Comparison of ENCODE assay signal across 8 cellular contexts in genomic region chr1:30908886-30909777, GRCh38. TPM values are rescaled to one million over a fixed set of nuclear protein-coding genes. Genes with fewer than 3 reads are reported as not detected.
A peak's percentile ranks its signal among the peaks of the same experiment; 100 is the strongest.
DNase-seq lines count a peak whose midpoint lies in the region; ATAC-seq, FAIRE-seq and TF ChIP-seq lines count a peak whose summit lies in the region.

No MANE protein-coding gene starts in this region.

- H3K36me3 ChIP-seq in left lung = no peaks in the 10 kb centered on the region
- H3K36me3 ChIP-seq in transverse colon = no peaks in the 10 kb centered on the region

- peak overlapping the region in 1 of 2 donors; percentile 13 for H3K27ac ChIP-seq in left lung
- peak overlapping the region; percentile 71 to 81 (median 75) for H3K27ac ChIP-seq in transverse colon

- peak; percentile 20 for DNase-seq in activated naive CD4-positive, alpha-beta T cell treated with anti-CD3 and anti-CD28 coated beads for 36 hours
- DNase-seq in activated naive CD4-positive, alpha-beta T cell treated with anti-CD3 and anti-CD28 coated beads, Interleukin-2, amount 50 U/mL, for 16 hours = no peak
- peak; percentile 41 to 81 for DNase-seq in left lung
- DNase-seq in transverse colon = peak; percentile 20
- DNase-seq in COR-L47 (lab: John Stamatoyannopoulos, UW) = no peak
- no peak for DNase-seq in GM12891 (ENCODE audit: insufficient read length, low spot score)
- no peak for DNase-seq in stimulated activated naive CD4-positive, alpha-beta T cell treated with Interleukin-2 at 50 U/mL for 16 hours (lab: John Stamatoyannopoulos, UW)

- in situ Hi-C loops in transverse colon (cut with MboI; ENCODE audit: low pct_ligation_motif_present in 1 of 4, low pct_unique_long_range_greater_than_20kb in 1 of 4, low sequenced_read_pairs in 3 of 4) = no loop called here

- H3K9me3 ChIP-seq in left lung (no peaks in the 10 kb centered on the region), transverse colon (no peaks in the 10 kb centered on the region)

- TF ChIP-seq CTCF in brain (conservative IDR thresholded peaks at IDR 0.05) (no peak), left lung (IDR thresholded peaks at IDR 0.05) (no peak), transverse colon (IDR thresholded peaks at IDR 0.05) (no peak)

- no peaks in the 10 kb centered on the region for H3K9me3 Mint-ChIP-seq in activated naive CD4-positive, alpha-beta T cell treated with anti-CD3 and anti-CD28 coated beads for 36 hours
- peaks cover 0 to 6% (median 0%) of the 10 kb centered on the region in 5 experiments for H3K9me3 Mint-ChIP-seq in brain

- H3K27me3 ChIP-seq in left lung (peaks cover 0 to 50% of the 10 kb centered on the region in 2 donors), transverse colon (peaks cover 5% of the 10 kb centered on the region)

- H3K27ac Mint-ChIP-seq in activated naive CD4-positive, alpha-beta T cell treated with anti-CD3 and anti-CD28 coated beads for 36 hours = no peak overlapping the region
- H3K27ac Mint-ChIP-seq in brain = peak overlapping the region; percentile 72 to 93 (median 91)

- peaks cover 37% of the 10 kb centered on the region for H3K27me3 Mint-ChIP-seq in activated naive CD4-positive, alpha-beta T cell treated with anti-CD3 and anti-CD28 coated beads for 36 hours (ENCODE audit: low read depth)
- H3K27me3 Mint-ChIP-seq in brain = peaks cover 25% of the 10 kb centered on the region

- CTCF ChIA-PET in activated naive CD4-positive, alpha-beta T cell treated with anti-CD3 and anti-CD28 coated beads for 36 hours (lab: Charles Lee) = interaction anchor here (1.7 to 8.6 kb wide), 7 partner anchors 11 to 190 kb away, joined by 5 to 177 read pairs (median 16); no protein-coding TSS in a partner anchor

- TF ChIP-seq POLR2A in transverse colon (IDR thresholded peaks at IDR 0.05) = no peak
- TF ChIP-seq POLR2A in GM12891 (IDR thresholded peaks at IDR 0.05; ENCODE audit: low read depth, low read length) = no peak

- H3K4me1 Mint-ChIP-seq in activated naive CD4-positive, alpha-beta T cell treated with anti-CD3 and anti-CD28 coated beads for 36 hours (ENCODE audit: low read depth) = peaks cover 12% of the 10 kb centered on the region
- H3K4me1 Mint-ChIP-seq in brain = peaks cover 55% of the 10 kb centered on the region

- no peak for FAIRE-seq in GM12891 (lab: Jason Lieb, UNC)

- peaks cover 6 to 55% of the 10 kb centered on the region in 2 donors for H3K4me1 ChIP-seq in left lung
- H3K4me1 ChIP-seq in transverse colon = peaks cover 9 to 39% (median 23%) of the 10 kb centered on the region in 4 donors

- WGBS in transverse colon (ENCODE audit: low coverage in 1 of 2), 2 donors = 20% methylated on average over 7 to 38 of the region's 43 CpGs

- no peak for TF ChIP-seq EP300 in transverse colon (IDR thresholded peaks at IDR 0.05; ENCODE audit: low read depth)

- no peaks in the 10 kb centered on the region for H3K36me3 Mint-ChIP-seq in activated naive CD4-positive, alpha-beta T cell treated with anti-CD3 and anti-CD28 coated beads for 36 hours (ENCODE audit: low read depth)
- no peaks in the 10 kb centered on the region for H3K36me3 Mint-ChIP-seq in brain

- ATAC-seq in left lung = peak; percentile 1

- H3K4me3 ChIP-seq in left lung (peak overlapping the region; percentile 33 to 39), transverse colon (peak overlapping the region; percentile 26 to 58 (median 36))

- intact Hi-C loops in activated naive CD4-positive, alpha-beta T cell treated with anti-CD3 and anti-CD28 coated beads for 36 hours (cut with micrococcal nuclease) = no loop called here
- intact Hi-C loops in left lung (cut with DNase I) = no loop called here
- intact Hi-C loops in transverse colon (cut with DNase I; ENCODE audit: low total_unique reads) = no loop called here

- peak overlapping the region; percentile 77 for H3K4me3 Mint-ChIP-seq in activated naive CD4-positive, alpha-beta T cell treated with anti-CD3 and anti-CD28 coated beads for 36 hours
- H3K4me3 Mint-ChIP-seq in brain = peak overlapping the region; percentile 82 to 92 (median 87)

TF ChIP-seq in GM12891, 5 proteins besides CTCF, POLR2A, EP300 and RAD21:
- TF ChIP-seq POLR2AphosphoS5 (IDR thresholded peaks at IDR 0.05; ENCODE audit: low read depth, low read length) = no peak
- no peak for TF ChIP-seq POU2F2 (IDR thresholded peaks at IDR 0.05; ENCODE audit: low read depth, low read length)

RNA-seq across cellular contexts. Expression of gene SDC3, which starts 0.6 kb away (rescaled TPM):
- total RNA-seq in activated naive CD4-positive, alpha-beta T cell treated with anti-CD3 and anti-CD28 coated beads for 36 hours = under 1 TPM; 0.19 to 0.49 TPM
- polyA plus RNA-seq in brain (ENCODE audit: insufficient read depth, low read depth, low replicate concordance) = 117 TPM
- total RNA-seq in left lung (10 to 100 TPM; 48.2 to 65.2 TPM), transverse colon (10 to 100 TPM in 3 of 4 donors, 1 to 10 TPM in 1; 7.9 to 35.4 (median 10.1) TPM)
- polyA plus RNA-seq in GM12891 (2012; ENCODE audit: low read depth, missing spikeins) = 0.06 TPM

Comparison
In these comparisons a context has a peak if more than half of its experiments do, and no peak if none do; other contexts are left out.
1. DNase-seq: peak in activated naive CD4-positive, alpha-beta T cell treated with anti-CD3 and anti-CD28 coated beads for 36 hours (single experiment), left lung (2 of 2) and transverse colon (single experiment); none in activated naive CD4-positive, alpha-beta T cell treated with anti-CD3 and anti-CD28 coated beads, Interleukin-2, amount 50 U/mL, for 16 hours (single experiment), COR-L47 (single experiment), GM12891 (single experiment) and stimulated activated naive CD4-positive, alpha-beta T cell treated with Interleukin-2 at 50 U/mL for 16 hours (single experiment).
2. RNA of gene SDC3, which starts 0.6 kb away (total RNA-seq): 48.2 to 65.2 TPM in left lung and 7.9 to 35.4 TPM in transverse colon; 0.19 to 0.49 TPM in activated naive CD4-positive, alpha-beta T cell treated with anti-CD3 and anti-CD28 coated beads for 36 hours; every median in the first group is over 4 times any median in the second.